Comparison of ENCODE assay signal across 20 cellular contexts in the genomic region with DNA sequence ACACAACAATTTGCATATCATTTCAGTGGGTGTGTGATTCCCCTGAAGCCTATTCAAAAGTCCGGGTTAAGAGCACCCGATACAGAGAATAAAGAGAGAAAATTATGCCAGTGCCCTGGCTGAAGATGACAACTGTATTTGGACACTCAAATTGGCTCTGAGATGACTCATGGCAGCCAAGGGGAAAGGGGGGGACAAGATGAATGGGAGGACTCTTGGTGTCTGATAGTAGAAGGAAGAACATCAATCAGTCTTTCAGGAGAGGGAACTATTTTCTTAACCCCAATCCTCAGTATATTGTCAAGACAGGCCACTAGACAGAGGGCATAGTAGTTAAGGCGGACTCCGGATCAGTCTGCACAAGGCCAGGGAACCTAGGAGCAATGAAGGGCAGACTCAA. TPM values are rescaled to one million over a fixed set of nuclear protein-coding genes. Genes with fewer than 3 reads are reported as not detected.
"Had no signal": no experiment of that assay in that cellular context is flagged by ENCODE, and none has a peak within 500 bp of the region (broad histone marks: within the 10 kb centered on the region; RNA-seq: fewer than 3 reads in every experiment).

No MANE protein-coding gene starts in this region.

- H3K36me3 ChIP-seq: brain microvascular endothelial cell, tibial artery, WERI-Rb-1 had no signal

- H3K9me3 ChIP-seq: ascending aorta, tibial artery had no signal

- H3K27ac ChIP-seq: ascending aorta, brain microvascular endothelial cell, foreskin keratinocyte, WERI-Rb-1 had no signal

- H3K27me3 ChIP-seq: ascending aorta, tibial artery had no signal

- H3K4me3 ChIP-seq: ascending aorta, lung, tibial artery had no signal

- DNase-seq: activated CD4-positive, alpha-beta T cell treated with anti-CD3 and anti-CD28 coated beads, Interleukin-2, amount 10 ng/mL, durations not matched to agents 7 days and 5 days; activated CD4-positive, CD25-positive, alpha-beta regulatory T cell treated with anti-CD3 and anti-CD28 coated beads, Interleukin-2, amount 50 U/mL, for 72 hours; activated CD8-positive, alpha-beta T cell treated with anti-CD3 and anti-CD28 coated beads, Interleukin-2, amount 10 ng/mL, durations not matched to agents 7 days and 5 days; activated gamma-delta T cell; activated naive CD4-positive, alpha-beta T cell treated with anti-CD3 and anti-CD28 coated beads, Interleukin-2, amount 50 U/mL, for 16 hours; activated naive CD8-positive, alpha-beta T cell treated with anti-CD3 and anti-CD28 coated beads, Interleukin-2, amount 50 U/mL, for 24 hours; brain microvascular endothelial cell; caudate nucleus; effector CD8-positive, alpha-beta T cell; foreskin keratinocyte; naive thymus-derived CD4-positive, alpha-beta T cell; posterior cingulate gyrus; retina; substantia nigra; T-helper 17 cell; tibial artery; WERI-Rb-1 had no signal

- ATAC-seq: activated CD8-positive, alpha-beta T cell treated with anti-CD3 and anti-CD28 coated beads, Interleukin-2, amount 10 ng/mL, durations not matched to agents 7 days and 5 days; activated naive CD8-positive, alpha-beta T cell treated with anti-CD3 and anti-CD28 coated beads, Interleukin-2, amount 50 U/mL, for 24 hours; foreskin keratinocyte; left lobe of liver; naive thymus-derived CD4-positive, alpha-beta T cell; T-helper 17 cell had no signal

RNA-seq across cellular contexts. Expression of a gene that starts 6.1 kb away (rescaled TPM):
- total RNA-seq: foreskin keratinocyte had no signal
- polyA plus RNA-seq: foreskin keratinocyte had no signal
